Comparison of ENCODE assay signal across 12 cellular contexts in the genomic region with DNA sequence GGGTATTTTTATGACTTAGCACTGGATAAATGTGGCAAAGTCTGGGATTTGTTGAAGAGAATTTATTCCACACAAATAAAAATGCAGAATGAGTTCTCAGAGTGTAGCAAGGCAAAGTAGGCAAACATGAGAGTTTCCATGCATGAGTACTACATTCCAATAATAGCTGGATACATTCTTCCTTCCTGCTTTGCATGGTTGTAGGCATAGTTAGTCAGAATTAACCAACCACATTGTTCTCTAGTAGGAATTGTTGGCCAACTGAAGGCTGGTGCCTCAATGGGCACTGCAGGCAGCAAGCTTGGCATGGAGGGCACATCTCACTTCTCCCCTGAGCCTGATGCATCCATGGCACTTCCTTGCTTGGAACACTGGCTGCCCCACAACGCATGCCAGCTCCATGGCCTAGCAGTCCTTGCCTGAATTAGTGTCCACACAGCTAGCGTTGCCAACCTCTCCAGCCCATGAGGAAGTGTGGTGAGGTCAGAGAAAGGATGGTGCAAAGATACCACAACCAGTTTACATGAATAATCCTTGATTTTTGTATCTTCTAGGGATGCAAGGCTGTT.
DNase-seq lines count a peak whose midpoint lies in the region; ATAC-seq and TF ChIP-seq lines count a peak whose summit lies in the region.
"Had no signal": no experiment of that assay in that cellular context is flagged by ENCODE, and none has a peak within 500 bp of the region (broad histone marks: within the 10 kb centered on the region; RNA-seq: fewer than 3 reads in every experiment).

No MANE protein-coding gene starts in this region.

- H3K4me1 ChIP-seq in foreskin keratinocyte (peaks cover 17% of the 10 kb centered on the region), upper lobe of right lung (no peaks in the 10 kb centered on the region)
- H3K4me1 ChIP-seq: Peyer's patch had no signal

- H3K9me3 ChIP-seq in upper lobe of right lung, result no peaks in the 10 kb centered on the region
- H3K9me3 ChIP-seq: heart right ventricle, Peyer's patch, thoracic aorta had no signal

- H3K4me3 Mint-ChIP-seq in HFFc6 (peak overlapping the region; percentile 71), T-cell (no peak overlapping the region)
- H3K4me3 Mint-ChIP-seq: activated naive CD8-positive, alpha-beta T cell had no signal

- TF ChIP-seq CTCF in HFFc6 (IDR thresholded peaks at IDR 0.05), result no peak
- no peak for TF ChIP-seq CTCF in foreskin keratinocyte (conservative IDR thresholded peaks at IDR 0.05)
- no peak for TF ChIP-seq CTCF in upper lobe of right lung (IDR thresholded peaks at IDR 0.05)

- POLR2A ChIA-PET in T-cell (lab: Charles Lee), result no interaction called here

- DNase-seq in HFFc6, result peak; percentile 71
- DNase-seq in amniotic epithelial cell (ENCODE audit: low read depth), result peak; percentile 88
- peak; percentile 57 to 82 for DNase-seq in foreskin keratinocyte
- no peak for DNase-seq in upper lobe of right lung
- DNase-seq in T-cell, result no peak
- DNase-seq in COLO668 (lab: John Stamatoyannopoulos, UW; ENCODE audit: unreplicated experiment), result no peak
- no peak for DNase-seq in activated CD4-positive, alpha-beta T cell treated with anti-CD3 and anti-CD28 coated beads for 48 hours
- DNase-seq: heart right ventricle, NCI-H345, Peyer's patch had no signal

- ATAC-seq in foreskin keratinocyte (peak; percentile 86), upper lobe of right lung (peak; percentile 51), T-cell (replicated peaks in 1 of 4) (no peak)

- H3K27me3 ChIP-seq in foreskin keratinocyte (no peaks in the 10 kb centered on the region), upper lobe of right lung (no peaks in the 10 kb centered on the region)
- H3K27me3 ChIP-seq: heart right ventricle, Peyer's patch had no signal

- H3K9me3 Mint-ChIP-seq in HFFc6 (no peaks in the 10 kb centered on the region), T-cell (no peaks in the 10 kb centered on the region)

- H3K4me3 ChIP-seq in upper lobe of right lung, result no peak overlapping the region
- H3K4me3 ChIP-seq: heart right ventricle, Peyer's patch, thoracic aorta had no signal

- intact Hi-C loops in upper lobe of right lung (cut with DNase I), result no loop called here

- H3K4me1 Mint-ChIP-seq in HFFc6 (ENCODE audit: low read depth) (peaks cover 25% of the 10 kb centered on the region), T-cell (no peaks in the 10 kb centered on the region)

- H3K36me3 ChIP-seq in upper lobe of right lung, result no peaks in the 10 kb centered on the region
- H3K36me3 ChIP-seq: heart right ventricle, Peyer's patch, thoracic aorta had no signal

- peak overlapping the region; percentile 84 for H3K27ac Mint-ChIP-seq in HFFc6
- no peak overlapping the region for H3K27ac Mint-ChIP-seq in T-cell
- H3K27ac Mint-ChIP-seq: activated naive CD8-positive, alpha-beta T cell had no signal

- H3K27me3 Mint-ChIP-seq in HFFc6 (ENCODE audit: insufficient read depth) (no peaks in the 10 kb centered on the region; the same call in 1 of the 2 replicates), T-cell (no peaks in the 10 kb centered on the region)

- H3K27ac ChIP-seq in foreskin keratinocyte (no peak overlapping the region), upper lobe of right lung (no peak overlapping the region)
- H3K27ac ChIP-seq: heart right ventricle, Peyer's patch, thoracic aorta had no signal

- CTCF ChIA-PET in T-cell (lab: Charles Lee), result no interaction called here

- H3K36me3 Mint-ChIP-seq in HFFc6 (ENCODE audit: low read depth), result no peaks in the 10 kb centered on the region; the same call in 1 of the 2 replicates
- H3K36me3 Mint-ChIP-seq in T-cell, result no peaks in the 10 kb centered on the region
- H3K36me3 Mint-ChIP-seq: activated naive CD8-positive, alpha-beta T cell had no signal

Comparison
In these comparisons a context has a peak if more than half of its experiments do, and no peak if none do; other contexts are left out.
1. DNase-seq: peak in HFFc6 (single experiment), amniotic epithelial cell (single experiment) and foreskin keratinocyte (2 of 2); none in upper lobe of right lung (single experiment), T-cell (0 of 34), COLO668 (single experiment) and activated CD4-positive, alpha-beta T cell treated with anti-CD3 and anti-CD28 coated beads for 48 hours (single experiment).
2. ATAC-seq: peak in foreskin keratinocyte (single experiment) and upper lobe of right lung (single experiment); none in T-cell (0 of 4).